In genomic region chr11:43358308-43358669, GRCh38 we compare ENCODE assay signal across 8 cellular contexts. TPM values are rescaled to one million over a fixed set of nuclear protein-coding genes. Genes with fewer than 3 reads are reported as not detected.
DNase-seq lines count a peak whose midpoint lies in the region; ATAC-seq and TF ChIP-seq lines count a peak whose summit lies in the region.

No MANE protein-coding gene starts in this region.

- H3K79me2 ChIP-seq in smooth muscle cell (ENCODE audit: low read depth), result peaks cover 44% of the 10 kb centered on the region

- no peaks in the 10 kb centered on the region for H3F3A ChIP-seq in smooth muscle cell (ENCODE audit: low read depth)

- WGBS in smooth muscle cell (ENCODE audit: low lambda C conversion rate), result 18% methylated on average over 7 of the region's 7 CpGs

- ATAC-seq in HG02588 (IDR thresholded peaks at IDR 0.05; ENCODE audit: unreplicated experiment), result no peak

- peak overlapping the region; percentile 91 for H3K4me2 ChIP-seq in smooth muscle cell

- peaks cover 44% of the 10 kb centered on the region for H3K4me1 ChIP-seq in left ventricle myocardium inferior
- H3K4me1 ChIP-seq in smooth muscle cell (ENCODE audit: low read depth), result peaks cover 13% of the 10 kb centered on the region

- H2AFZ ChIP-seq in smooth muscle cell (ENCODE audit: low read depth), result peak overlapping the region; percentile 91

- H3K27me3 ChIP-seq in left ventricle myocardium inferior (ENCODE audit: low read depth) (no peaks in the 10 kb centered on the region), smooth muscle cell (ENCODE audit: low read depth) (no peaks in the 10 kb centered on the region)

- TF ChIP-seq CTCF in VCaP (conservative IDR thresholded peaks at IDR 0.05) (no peak), left ventricle myocardium inferior (IDR thresholded peaks at IDR 0.05; ENCODE audit: borderline replicate concordance) (no peak), smooth muscle cell (IDR thresholded peaks at IDR 0.05; ENCODE audit: borderline replicate concordance, insufficient read depth, poor library complexity, severe bottlenecking) (no peak)

- H3K9ac ChIP-seq in smooth muscle cell (ENCODE audit: low read depth), result peak overlapping the region; percentile 96

- H3K4me3 ChIP-seq in left ventricle myocardium inferior (peak overlapping the region; percentile 98), smooth muscle cell (peak overlapping the region; percentile 93)

- H3K36me3 ChIP-seq in left ventricle myocardium inferior, result no peaks in the 10 kb centered on the region
- H3K36me3 ChIP-seq in smooth muscle cell (ENCODE audit: low read depth), result no peaks in the 10 kb centered on the region

- DNase-seq in NCI-H2227 (lab: John Stamatoyannopoulos, UW; ENCODE audit: unreplicated experiment), result peak; percentile 20
- no peak for DNase-seq in NCI-H2227 treated with DMSO at 0.1 percent for 48 hours (lab: John Stamatoyannopoulos, UW)
- DNase-seq in left ventricle myocardium inferior, result no peak
- DNase-seq in smooth muscle cell (lab: John Stamatoyannopoulos, UW; ENCODE audit: unreplicated experiment), result no peak
- DNase-seq in foreskin melanocyte, result no peak
- DNase-seq in NCI-H2029 (lab: John Stamatoyannopoulos, UW), result no peak

- H3K9me3 ChIP-seq in left ventricle myocardium inferior (replicated peaks) (no peaks in the 10 kb centered on the region), smooth muscle cell (replicated peaks; ENCODE audit: low read depth) (no peaks in the 10 kb centered on the region)

- intact Hi-C loops in left ventricle myocardium inferior (cut with micrococcal nuclease), result no loop called here

- H3K27ac ChIP-seq in VCaP (peak overlapping the region; percentile 87), left ventricle myocardium inferior (replicated peaks) (peak overlapping the region; percentile 94), smooth muscle cell (ENCODE audit: low read depth) (peak overlapping the region; percentile 88)

- peaks cover 36% of the 10 kb centered on the region for H4K20me1 ChIP-seq in smooth muscle cell (ENCODE audit: low read depth)

RNA-seq across cellular contexts. Expression of gene TTC17, which starts 0.4 kb away (rescaled TPM):
- 29.4 TPM for total RNA-seq in left ventricle myocardium inferior
- 73.1 and 113 TPM in 2 replicates for total RNA-seq in smooth muscle cell
- 35.9 and 43.5 TPM in 2 replicates for polyA plus RNA-seq in smooth muscle cell

RNA-seq across cellular contexts. Expression of gene API5, which starts 46.5 kb away (rescaled TPM):
- total RNA-seq in left ventricle myocardium inferior (38.8 TPM), smooth muscle cell (49.7 and 74.8 TPM in 2 replicates)
- 31.4 and 35.2 TPM in 2 replicates for polyA plus RNA-seq in smooth muscle cell
